Comparison of ENCODE assay signal across 23 cellular contexts in the genomic region with DNA sequence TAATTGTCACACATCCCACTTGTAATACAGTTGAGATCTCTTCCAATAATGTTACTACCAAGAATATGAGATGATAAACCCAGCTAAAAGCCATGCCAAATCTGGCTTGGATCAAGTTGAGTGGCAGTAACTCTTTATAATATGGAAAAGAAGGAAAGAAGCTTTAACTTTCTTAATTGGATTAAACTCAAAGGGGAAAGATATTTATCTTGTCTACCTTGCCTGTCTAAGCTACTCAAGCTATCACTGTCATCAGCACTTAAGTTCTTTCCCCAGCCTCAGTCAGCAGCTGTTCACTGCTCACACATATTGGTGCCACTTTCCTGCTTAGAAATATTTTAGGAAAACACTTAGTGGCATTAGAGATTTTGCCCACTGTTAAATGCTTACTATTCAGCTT.
"Had no signal": no experiment of that assay in that cellular context is flagged by ENCODE, and none has a peak within 500 bp of the region (broad histone marks: within the 10 kb centered on the region; RNA-seq: fewer than 3 reads in every experiment).

No MANE protein-coding gene starts in this region.

- ATAC-seq: esophagus mucosa; heart right ventricle; lower lobe of right lung; natural killer cell treated with Interleukin-12 subunit alpha and Interleukin-12 subunit beta and Interleukin-15 and Interleukin-18, amount 100 ng/mL, for 72 hours; pancreas; right lobe of liver; stimulated activated memory B cell treated with anti-CD40 and anti-IgM and Interleukin-4, amounts not matched to agents 10 μg/mL and 1 μg/mL and 100 μg/mL, for 72 hours; upper lobe of right lung had no signal

- H3K36me3 ChIP-seq: heart right ventricle, left ventricle myocardium inferior, lower lobe of right lung, pancreas, right lobe of liver, spleen, tibial nerve, upper lobe of right lung had no signal

- H3K4me1 ChIP-seq: heart right ventricle, left ventricle myocardium inferior, lower lobe of right lung, pancreas, right lobe of liver, spleen, testis, tibial nerve, upper lobe of right lung had no signal

- H3K27ac Mint-ChIP-seq: memory B cell; mesothelial cell of epicardium; natural killer cell treated with Interleukin-12 subunit alpha and Interleukin-12 subunit beta and Interleukin-15 and Interleukin-18, amount 100 ng/mL, for 72 hours; progenitor cell of endocrine pancreas; stimulated activated memory B cell treated with anti-CD40 and anti-IgM and Interleukin-4, amounts not matched to agents 10 μg/mL and 1 μg/mL and 100 μg/mL, for 72 hours; stimulated activated naive CD8-positive, alpha-beta T cell treated with anti-CD3 and anti-CD28 coated beads, Interleukin-15, Interleukin-2, amounts not matched to agents 100 ng/mL and 50 ng/mL, for 24 hours had no signal

- H3K4me1 Mint-ChIP-seq: memory B cell; stimulated activated memory B cell treated with anti-CD40 and anti-IgM and Interleukin-4, amounts not matched to agents 10 μg/mL and 1 μg/mL and 100 μg/mL, for 72 hours had no signal

- H3K4me3 ChIP-seq: dorsolateral prefrontal cortex, heart right ventricle, left ventricle myocardium inferior, lower lobe of right lung, pancreas, right lobe of liver, spleen, testis, tibial nerve, upper lobe of right lung had no signal

- H3K36me3 Mint-ChIP-seq: memory B cell; mesothelial cell of epicardium; natural killer cell treated with Interleukin-12 subunit alpha and Interleukin-12 subunit beta and Interleukin-15 and Interleukin-18, amount 100 ng/mL, for 72 hours; stimulated activated memory B cell treated with anti-CD40 and anti-IgM and Interleukin-4, amounts not matched to agents 10 μg/mL and 1 μg/mL and 100 μg/mL, for 72 hours had no signal

- H3K9me3 ChIP-seq: heart right ventricle, left ventricle myocardium inferior, lower lobe of right lung, pancreas, right lobe of liver, spleen, testis, tibial nerve, upper lobe of right lung had no signal

- H3K27ac ChIP-seq: heart right ventricle, left ventricle myocardium inferior, lower lobe of right lung, pancreas, right lobe of liver, spleen, testis, tibial nerve, upper lobe of right lung had no signal

- H3K9me3 Mint-ChIP-seq: memory B cell; mesothelial cell of epicardium; stimulated activated memory B cell treated with anti-CD40 and anti-IgM and Interleukin-4, amounts not matched to agents 10 μg/mL and 1 μg/mL and 100 μg/mL, for 72 hours had no signal

- H3K4me3 Mint-ChIP-seq: memory B cell; mesothelial cell of epicardium; natural killer cell treated with Interleukin-12 subunit alpha and Interleukin-12 subunit beta and Interleukin-15 and Interleukin-18, amount 100 ng/mL, for 72 hours; stimulated activated memory B cell treated with anti-CD40 and anti-IgM and Interleukin-4, amounts not matched to agents 10 μg/mL and 1 μg/mL and 100 μg/mL, for 72 hours; stimulated activated naive CD8-positive, alpha-beta T cell treated with anti-CD3 and anti-CD28 coated beads, Interleukin-15, Interleukin-2, amounts not matched to agents 100 ng/mL and 50 ng/mL, for 24 hours had no signal

- H3K27me3 Mint-ChIP-seq: memory B cell; natural killer cell treated with Interleukin-12 subunit alpha and Interleukin-12 subunit beta and Interleukin-15 and Interleukin-18, amount 100 ng/mL, for 72 hours; progenitor cell of endocrine pancreas; stimulated activated memory B cell treated with anti-CD40 and anti-IgM and Interleukin-4, amounts not matched to agents 10 μg/mL and 1 μg/mL and 100 μg/mL, for 72 hours; stimulated activated naive CD8-positive, alpha-beta T cell treated with anti-CD3 and anti-CD28 coated beads, Interleukin-15, Interleukin-2, amounts not matched to agents 100 ng/mL and 50 ng/mL, for 24 hours had no signal

- H3K27me3 ChIP-seq: dorsolateral prefrontal cortex, heart right ventricle, pancreas, right lobe of liver, spleen, testis, tibial nerve, upper lobe of right lung had no signal

- DNase-seq: cortex of kidney; dorsolateral prefrontal cortex; effector CD8-positive, alpha-beta T cell; heart right ventricle; left ventricle myocardium inferior; lower lobe of right lung; occipital lobe; pancreas; right lobe of liver; spleen; stimulated activated CD4-positive, alpha-beta T cell treated with anti-CD3 and anti-CD28 coated beads, Interleukin-15, amount 100 ng/mL, for 24 hours; stimulated activated CD4-positive, alpha-beta T cell treated with anti-CD3 and anti-CD28 coated beads, Interleukin-1b, Interleukin-23, amount 100 ng/mL, for 48 hours; stimulated activated CD4-positive, alpha-beta T cell treated with anti-CD3 and anti-CD28 coated beads, Interleukin-4, amount 100 ng/mL, for 24 hours; testis; upper lobe of right lung had no signal
